In the genomic region with DNA sequence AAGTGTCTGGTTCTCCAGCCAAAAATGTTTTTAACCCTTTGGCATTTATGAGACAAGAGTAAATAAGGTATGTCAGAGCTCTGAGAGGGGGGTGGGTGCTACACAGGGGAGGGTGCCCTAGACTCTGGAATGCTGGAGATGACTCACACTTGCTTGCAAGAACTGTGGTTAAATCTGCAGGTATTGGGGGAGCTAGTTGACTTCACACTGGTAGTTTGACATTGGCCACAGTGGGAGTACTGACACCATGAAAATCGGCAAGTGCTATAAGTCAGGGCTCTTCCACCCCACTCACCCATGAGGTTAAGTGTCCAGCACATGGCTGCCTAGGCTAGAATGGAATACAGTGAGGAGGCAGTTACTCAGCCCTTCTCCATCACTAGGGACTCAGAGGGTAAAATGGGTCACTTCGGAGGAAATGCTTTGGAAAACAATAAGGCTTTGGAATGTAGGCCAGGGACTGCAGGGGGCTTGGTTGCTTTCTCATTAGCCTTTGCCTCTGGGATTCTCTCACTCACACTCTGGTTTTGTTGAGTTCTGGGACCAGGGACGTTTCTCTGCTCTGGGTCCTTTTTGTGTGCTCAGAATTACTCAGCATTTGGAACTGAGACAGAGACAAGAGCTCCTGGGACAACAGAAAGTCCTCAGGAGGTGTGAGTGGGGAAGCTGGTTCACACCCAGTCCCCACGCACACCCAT, we compare ENCODE assay signal across 14 cellular contexts.
DNase-seq lines count a peak whose midpoint lies in the region; ATAC-seq and TF ChIP-seq lines count a peak whose summit lies in the region.
"Had no signal": no experiment of that assay in that cellular context is flagged by ENCODE, and none has a peak within 500 bp of the region (broad histone marks: within the 10 kb centered on the region; RNA-seq: fewer than 3 reads in every experiment).

No MANE protein-coding gene starts in this region.

- H3K4me3 ChIP-seq in endodermal cell (ENCODE audit: low read length) (peak overlapping the region; percentile 14), mesendoderm (ENCODE audit: low read length) (no peak overlapping the region)
- H3K4me3 ChIP-seq: HAP-1 had no signal

- POLR2A ChIA-PET in activated CD4-positive, alpha-beta memory T cell treated with anti-CD3 and anti-CD28 coated beads, Interleukin-2, amount 10 ng/mL, durations not matched to agents 7 days and 5 days (lab: Charles Lee): no interaction called here

- no peak for TF ChIP-seq CTCF in endodermal cell (conservative IDR thresholded peaks at IDR 0.05)
- no peak for TF ChIP-seq CTCF in GM20000 (IDR thresholded peaks at IDR 0.05; ENCODE audit: extremely low read depth, missing control alignments)

- peak overlapping the region; percentile 86 for H2BK15ac ChIP-seq in mesendoderm (replicated peaks; ENCODE audit: low read depth)

- no peak overlapping the region for H2BK120ac ChIP-seq in mesendoderm (ENCODE audit: low read depth, low read length)

- no peak overlapping the region for H3K23ac ChIP-seq in mesendoderm (ENCODE audit: low read length)

- H3K4me3 Mint-ChIP-seq in endodermal cell: no peak overlapping the region
- H3K4me3 Mint-ChIP-seq in activated CD4-positive, alpha-beta memory T cell treated with anti-CD3 and anti-CD28 coated beads, Interleukin-2, amount 10 ng/mL, durations not matched to agents 7 days and 5 days: no peak overlapping the region
- H3K4me3 Mint-ChIP-seq in stimulated activated memory B cell treated with anti-CD40 and anti-IgM and Interleukin-4, amounts not matched to agents 10 μg/mL and 1 μg/mL and 100 μg/mL, for 72 hours: no peak overlapping the region

- peaks cover 7% of the 10 kb centered on the region for H3K9me3 Mint-ChIP-seq in endodermal cell
- H3K9me3 Mint-ChIP-seq in activated CD4-positive, alpha-beta memory T cell treated with anti-CD3 and anti-CD28 coated beads, Interleukin-2, amount 10 ng/mL, durations not matched to agents 7 days and 5 days: no peaks in the 10 kb centered on the region
- no peaks in the 10 kb centered on the region for H3K9me3 Mint-ChIP-seq in stimulated activated memory B cell treated with anti-CD40 and anti-IgM and Interleukin-4, amounts not matched to agents 10 μg/mL and 1 μg/mL and 100 μg/mL, for 72 hours

- DNase-seq in DMS79 (lab: John Stamatoyannopoulos, UW) (peak; percentile 19), DMS79 treated with DMSO at 0.1 percent for 48 hours (lab: John Stamatoyannopoulos, UW) (no peak), endodermal cell (peak; percentile 79), mesendoderm (peak; percentile 90), GM20000 (ENCODE audit: low spot score) (no peak), mucosa of gallbladder (ENCODE audit: low spot score) (no peak)
- DNase-seq in activated CD4-positive, alpha-beta memory T cell treated with anti-CD3 and anti-CD28 coated beads, Interleukin-2, amount 10 ng/mL, durations not matched to agents 7 days and 5 days: no peak
- DNase-seq: activated CD4-positive, CD25-positive, alpha-beta regulatory T cell; KG1; NCI-H748 treated with DMSO at 0.1 percent for 48 hours; stimulated activated CD4-positive, alpha-beta T cell treated with anti-CD3 and anti-CD28 coated beads, Interleukin-2, amount 100 ng/mL, for 24 hours had no signal

- peaks cover 3% of the 10 kb centered on the region for H3K36me3 Mint-ChIP-seq in endodermal cell (ENCODE audit: low read depth)
- H3K36me3 Mint-ChIP-seq in activated CD4-positive, alpha-beta memory T cell treated with anti-CD3 and anti-CD28 coated beads, Interleukin-2, amount 10 ng/mL, durations not matched to agents 7 days and 5 days (ENCODE audit: low read depth): no peaks in the 10 kb centered on the region
- no peaks in the 10 kb centered on the region for H3K36me3 Mint-ChIP-seq in stimulated activated memory B cell treated with anti-CD40 and anti-IgM and Interleukin-4, amounts not matched to agents 10 μg/mL and 1 μg/mL and 100 μg/mL, for 72 hours

- no peaks in the 10 kb centered on the region for H3K79me2 ChIP-seq in mesendoderm (ENCODE audit: control insufficient read depth, insufficient read depth, low read length)

- H3K27ac ChIP-seq in endodermal cell (ENCODE audit: low read depth, low read length) (no peak overlapping the region), mesendoderm (ENCODE audit: low read depth, low read length) (peak overlapping the region; percentile 87)
- H3K27ac ChIP-seq: 22Rv1 had no signal

- no peak overlapping the region for H3K4ac ChIP-seq in mesendoderm (ENCODE audit: low read depth, low read length)

- H3K27me3 ChIP-seq in endodermal cell (ENCODE audit: control insufficient read depth, insufficient read depth, low read length, poor library complexity, severe bottlenecking) (no peaks in the 10 kb centered on the region), mesendoderm (ENCODE audit: insufficient read depth, low read length, poor library complexity) (no peaks in the 10 kb centered on the region)

- H3K36me3 ChIP-seq in endodermal cell (ENCODE audit: control insufficient read depth, insufficient read depth, low read length): no peaks in the 10 kb centered on the region
- H3K36me3 ChIP-seq in mesendoderm (ENCODE audit: control insufficient read depth, insufficient read depth, low read length): no peaks in the 10 kb centered on the region
- H3K36me3 ChIP-seq: HAP-1 had no signal

- WGBS in endodermal cell (ENCODE audit: insufficient coverage in 1 of 2, insufficient read length in 1 of 2), 2 experiments: 40 to 43% methylated on average over 3 to 4 of the region's 4 CpGs
- WGBS in mesendoderm (ENCODE audit: extremely low coverage, insufficient coverage, low lambda C conversion rate): no CpG with 5 or more reads among the region's 4 CpGs

- no peak for ATAC-seq in stimulated activated memory B cell treated with anti-CD40 and anti-IgM and Interleukin-4, amounts not matched to agents 10 μg/mL and 1 μg/mL and 100 μg/mL, for 72 hours

- CTCF ChIA-PET in activated CD4-positive, alpha-beta memory T cell treated with anti-CD3 and anti-CD28 coated beads, Interleukin-2, amount 10 ng/mL, durations not matched to agents 7 days and 5 days (lab: Charles Lee): no interaction called here

- H2BK5ac ChIP-seq in mesendoderm (ENCODE audit: low read length): peak overlapping the region; percentile 79

- H3K27me3 Mint-ChIP-seq in endodermal cell (ENCODE audit: insufficient read depth): peaks cover 4% of the 10 kb centered on the region
- H3K27me3 Mint-ChIP-seq in activated CD4-positive, alpha-beta memory T cell treated with anti-CD3 and anti-CD28 coated beads, Interleukin-2, amount 10 ng/mL, durations not matched to agents 7 days and 5 days: peaks cover 35% of the 10 kb centered on the region
- peaks cover 65% of the 10 kb centered on the region for H3K27me3 Mint-ChIP-seq in stimulated activated memory B cell treated with anti-CD40 and anti-IgM and Interleukin-4, amounts not matched to agents 10 μg/mL and 1 μg/mL and 100 μg/mL, for 72 hours

- H2AK5ac ChIP-seq in mesendoderm (ENCODE audit: low read length): peak overlapping the region; percentile 43

- H4K8ac ChIP-seq in mesendoderm (ENCODE audit: low read depth, low read length): no peak overlapping the region

- H3K9me3 ChIP-seq in endodermal cell (ENCODE audit: control insufficient read depth, low read length): peaks cover 4% of the 10 kb centered on the region
- H3K9me3 ChIP-seq: HAP-1 had no signal

- H3K9ac ChIP-seq in endodermal cell (ENCODE audit: extremely low read depth, low read length, poor library complexity, severe bottlenecking) (no peak overlapping the region), mesendoderm (ENCODE audit: low read length) (no peak overlapping the region)

- no peak overlapping the region for H4K5ac ChIP-seq in mesendoderm (ENCODE audit: low read length)

- H3K4me1 Mint-ChIP-seq in endodermal cell: peaks cover 38% of the 10 kb centered on the region
- H3K4me1 Mint-ChIP-seq in activated CD4-positive, alpha-beta memory T cell treated with anti-CD3 and anti-CD28 coated beads, Interleukin-2, amount 10 ng/mL, durations not matched to agents 7 days and 5 days: no peaks in the 10 kb centered on the region
- H3K4me1 Mint-ChIP-seq in stimulated activated memory B cell treated with anti-CD40 and anti-IgM and Interleukin-4, amounts not matched to agents 10 μg/mL and 1 μg/mL and 100 μg/mL, for 72 hours: no peaks in the 10 kb centered on the region

- H3K4me2 ChIP-seq in mesendoderm (ENCODE audit: low read length): no peak overlapping the region

- H3K4me1 ChIP-seq in endodermal cell (ENCODE audit: control insufficient read depth, insufficient read depth, low read length) (peaks cover 20% of the 10 kb centered on the region), mesendoderm (ENCODE audit: control insufficient read depth, low read depth, low read length) (peaks cover 7% of the 10 kb centered on the region)
- H3K4me1 ChIP-seq: HAP-1 had no signal

- no peaks in the 10 kb centered on the region for H3K79me1 ChIP-seq in mesendoderm (ENCODE audit: low read length)

- peak overlapping the region; percentile 67 for H3K56ac ChIP-seq in mesendoderm (ENCODE audit: low read length)

- peak overlapping the region; percentile 77 for H3K27ac Mint-ChIP-seq in endodermal cell
- H3K27ac Mint-ChIP-seq in activated CD4-positive, alpha-beta memory T cell treated with anti-CD3 and anti-CD28 coated beads, Interleukin-2, amount 10 ng/mL, durations not matched to agents 7 days and 5 days: no peak overlapping the region
- no peak overlapping the region for H3K27ac Mint-ChIP-seq in stimulated activated memory B cell treated with anti-CD40 and anti-IgM and Interleukin-4, amounts not matched to agents 10 μg/mL and 1 μg/mL and 100 μg/mL, for 72 hours

- peak overlapping the region; percentile 77 for H3K18ac ChIP-seq in mesendoderm (ENCODE audit: low read length)

Comparison
In these comparisons a context has a peak if more than half of its experiments do, and no peak if none do; other contexts are left out.
1. DNase-seq: peak in DMS79 (single experiment), endodermal cell (single experiment) and mesendoderm (single experiment); none in DMS79 treated with DMSO at 0.1 percent for 48 hours (single experiment), activated CD4-positive, alpha-beta memory T cell treated with anti-CD3 and anti-CD28 coated beads, Interleukin-2, amount 10 ng/mL, durations not matched to agents 7 days and 5 days (single experiment), GM20000 (single experiment) and mucosa of gallbladder (single experiment).